In genomic region chr9:23412458-23412857, GRCh38 we compare ENCODE assay signal across 24 cellular contexts.
"Had no signal": no experiment of that assay in that cellular context is flagged by ENCODE, and none has a peak within 500 bp of the region (broad histone marks: within the 10 kb centered on the region; RNA-seq: fewer than 3 reads in every experiment).

No MANE protein-coding gene starts in this region.

- H3K4me3 ChIP-seq: SK-N-MC had no signal

- DNase-seq: activated CD4-positive, alpha-beta T cell treated with anti-CD3 and anti-CD28 coated beads for 36 hours; activated CD4-positive, alpha-beta T cell treated with anti-CD3 and anti-CD28 coated beads, Interleukin-2, amount 50 U/mL, for 1 hour; activated CD4-positive, CD25-positive, alpha-beta regulatory T cell; activated CD8-positive, alpha-beta memory T cell treated with anti-CD3 and anti-CD28 coated beads, Interleukin-2, amount 50 U/mL, for 4 hours; activated CD8-positive, alpha-beta T cell treated with anti-CD3 and anti-CD28 coated beads for 36 hours; activated gamma-delta T cell treated with Interleukin-2 at 50 U/mL for 16 hours; activated naive CD4-positive, alpha-beta T cell treated with anti-CD3 and anti-CD28 coated beads, Interleukin-2, amount 10 ng/mL, durations not matched to agents 7 days and 5 days; activated naive CD8-positive, alpha-beta T cell treated with anti-CD3 and anti-CD28 coated beads for 36 hours; activated T-cell treated with anti-CD3 and anti-CD28 coated beads, Interleukin-2, amount 50 U/mL, for 72 hours; KG1; MV-4-11; NCI-H1092 treated with DMSO at 0.1 percent for 48 hours; NCI-H1417 treated with DMSO at 0.1 percent for 48 hours; NCI-H187 treated with DMSO at 0.1 percent for 48 hours; NCI-H2081 treated with DMSO at 0.1 percent for 48 hours; NCI-H2171; NCI-H2227 treated with DMSO at 0.1 percent for 48 hours; NCI-H510A; NCI-H526 treated with DMSO at 0.1 percent for 48 hours; NCI-H82; RPMI8226; T-cell had no signal

- H3K27ac ChIP-seq: SK-N-MC, VCaP had no signal
